Comparison of ENCODE assay signal across 27 cellular contexts in genomic region chr1:35434703-35435102, GRCh38.
"Had no signal": no experiment of that assay in that cellular context is flagged by ENCODE, and none has a peak within 500 bp of the region (broad histone marks: within the 10 kb centered on the region; RNA-seq: fewer than 3 reads in every experiment).

No MANE protein-coding gene starts in this region.

- H3K4me3 Mint-ChIP-seq: immature natural killer cell; nephron; neural progenitor cell; stimulated activated naive CD8-positive, alpha-beta T cell treated with anti-CD3 and anti-CD28 coated beads, Interleukin-15, Interleukin-2, amounts not matched to agents 100 ng/mL and 50 ng/mL, for 24 hours had no signal

- DNase-seq: hypothalamus; immature natural killer cell; kidney; left colon; left lung; lower lobe of right lung; mammary epithelial cell; mesenchymal stem cell; posterior cingulate gyrus; retina; right cardiac atrium; stimulated activated CD4-positive, alpha-beta T cell treated with anti-CD3 and anti-CD28 coated beads, Interleukin-12 subunit alpha, Interleukin-12 subunit beta, amount 100 ng/mL, for 4 hours; stimulated activated CD4-positive, alpha-beta T cell treated with anti-CD3 and anti-CD28 coated beads, Interleukin-15, amount 100 ng/mL, for 24 hours; stimulated activated CD4-positive, alpha-beta T cell treated with anti-CD3 and anti-CD28 coated beads, Interleukin-2, amount 100 ng/mL, for 24 hours; stimulated activated CD4-positive, alpha-beta T cell treated with anti-CD3 and anti-CD28 coated beads, Interleukin-4, amount 100 ng/mL, for 1 hour; stimulated activated naive CD4-positive, alpha-beta T cell; tibial artery; trophoblast cell; upper lobe of right lung had no signal

- FAIRE-seq: islet of Langerhans, kidney, pancreas, urothelium cell line had no signal

- H3K9me3 Mint-ChIP-seq: immature natural killer cell; naive thymus-derived CD8-positive, alpha-beta T cell; nephron; neural progenitor cell; stimulated activated naive CD8-positive, alpha-beta T cell treated with anti-CD3 and anti-CD28 coated beads, Interleukin-15, Interleukin-2, amounts not matched to agents 100 ng/mL and 50 ng/mL, for 24 hours had no signal

- H3K27me3 Mint-ChIP-seq: naive thymus-derived CD8-positive, alpha-beta T cell; stimulated activated naive CD8-positive, alpha-beta T cell treated with anti-CD3 and anti-CD28 coated beads, Interleukin-15, Interleukin-2, amounts not matched to agents 100 ng/mL and 50 ng/mL, for 24 hours had no signal

- H3K27ac Mint-ChIP-seq: nephron; neural progenitor cell; stimulated activated naive CD8-positive, alpha-beta T cell treated with anti-CD3 and anti-CD28 coated beads, Interleukin-15, Interleukin-2, amounts not matched to agents 100 ng/mL and 50 ng/mL, for 24 hours had no signal

- ATAC-seq: left colon, left lung, pancreas, sciatic nerve, upper lobe of right lung had no signal

- H3K4me1 Mint-ChIP-seq: nephron, neural progenitor cell had no signal
